Comparison of ENCODE assay signal across 8 cellular contexts in genomic region chr20:31573555-31574295, GRCh38. TPM values are rescaled to one million over a fixed set of nuclear protein-coding genes. Genes with fewer than 3 reads are reported as not detected.
DNase-seq lines count a peak whose midpoint lies in the region; ATAC-seq and TF ChIP-seq lines count a peak whose summit lies in the region.

No MANE protein-coding gene starts in this region.

- H3K4me1 ChIP-seq in CD4-positive, alpha-beta memory T cell (ENCODE audit: insufficient read depth, low read length), result peaks cover 14% of the 10 kb centered on the region
- peaks cover 30% of the 10 kb centered on the region for H3K4me1 ChIP-seq in body of pancreas

- peak overlapping the region; percentile 71 for H3K27ac ChIP-seq in CD4-positive, alpha-beta memory T cell (ENCODE audit: low read depth, low read length)
- peak overlapping the region; percentile 92 to 96 (median 94) for H3K27ac ChIP-seq in body of pancreas

- H3K27me3 ChIP-seq in CD4-positive, alpha-beta memory T cell (ENCODE audit: insufficient read depth, low read length), result no peaks in the 10 kb centered on the region
- no peaks in the 10 kb centered on the region for H3K27me3 ChIP-seq in body of pancreas

- H3K27me3 Mint-ChIP-seq in CD4-positive, alpha-beta memory T cell, result no peaks in the 10 kb centered on the region
- no peaks in the 10 kb centered on the region for H3K27me3 Mint-ChIP-seq in mesothelial cell of epicardium (ENCODE audit: low read depth)

- TF ChIP-seq POLR2A in body of pancreas (IDR thresholded peaks at IDR 0.05), result no peak

- peak overlapping the region; percentile 85 to 95 (median 87) for H3K27ac Mint-ChIP-seq in CD4-positive, alpha-beta memory T cell
- H3K27ac Mint-ChIP-seq in mesothelial cell of epicardium, result peak overlapping the region; percentile 99

- ATAC-seq in GM21526 (IDR thresholded peaks at IDR 0.05; ENCODE audit: low FRiP score, unreplicated experiment) (peak; percentile 1), body of pancreas (no peak), GM21447 (IDR thresholded peaks at IDR 0.05; ENCODE audit: unreplicated experiment) (no peak)

- intact Hi-C loops in CD4-positive, alpha-beta memory T cell (cut with micrococcal nuclease), result loop anchor here (1.0 kb wide), 5 partner anchors 11 to 150 kb away; partner anchors contain the start of gene HM13
- intact Hi-C loops in body of pancreas (cut with DNase I), result no loop called here

- CTCF ChIA-PET in CD4-positive, alpha-beta memory T cell (lab: Charles Lee; ENCODE audit: partially characterized antibody), result interaction anchor here (2.0 to 35.9 kb wide), 3 partner anchors 15 to 150 kb away, joined by 7 to 1094 read pairs (median 149); partner anchors contain the start of genes BCL2L1 and ID1

- H3K36me3 ChIP-seq in CD4-positive, alpha-beta memory T cell (ENCODE audit: insufficient read depth, low read length), result no peaks in the 10 kb centered on the region
- H3K36me3 ChIP-seq in body of pancreas (replicated peaks in 1 of 2; ENCODE audit: insufficient read depth in 1 of 2, low read depth in 2 of 2), result no peaks in the 10 kb centered on the region

- peak overlapping the region; percentile 61 to 71 for H3K4me3 ChIP-seq in CD4-positive, alpha-beta memory T cell (ENCODE audit: low read length in 2 of 2)
- peak overlapping the region in 1 of 2 donors; percentile 8 for H3K4me3 ChIP-seq in body of pancreas

- no peak for DNase-seq in CD4-positive, alpha-beta memory T cell
- DNase-seq in NCI-H2081 treated with DMSO at 0.1 percent for 48 hours (lab: John Stamatoyannopoulos, UW) (peak; percentile 49), body of pancreas (no peak), mesothelial cell of epicardium (ENCODE audit: low spot score in 2 of 2, unreplicated experiment in 2 of 2) (no peak), mesenteric fat pad (ENCODE audit: low spot score) (no peak)
- no peak for DNase-seq in stimulated activated CD4-positive, alpha-beta T cell treated with anti-CD3 and anti-CD28 coated beads, Interleukin-2, amount 100 ng/mL, for 48 hours

- 26% methylated on average over 19 of the region's 19 CpGs for WGBS in body of pancreas, 2 donors

- POLR2A ChIA-PET in CD4-positive, alpha-beta memory T cell (lab: Charles Lee; ENCODE audit: partially characterized antibody), result interaction anchor here (0.6 to 3.9 kb wide), 16 partner anchors 11 to 149 kb away, joined by 3 to 58 read pairs (median 7); partner anchors contain the start of genes BCL2L1, HM13 and ID1

- peak overlapping the region; percentile 87 to 95 (median 88) for H3K4me3 Mint-ChIP-seq in CD4-positive, alpha-beta memory T cell
- H3K4me3 Mint-ChIP-seq in mesothelial cell of epicardium, result peak overlapping the region; percentile 68

- H3K9me3 ChIP-seq in CD4-positive, alpha-beta memory T cell (ENCODE audit: control insufficient read depth in 1 of 2, low read length in 2 of 2), result no peaks in the 10 kb centered on the region
- H3K9me3 ChIP-seq in body of pancreas, result no peaks in the 10 kb centered on the region

- H3K9me3 Mint-ChIP-seq in CD4-positive, alpha-beta memory T cell, result peaks cover 0 to 3% (median 0%) of the 10 kb centered on the region in 8 donors
- no peaks in the 10 kb centered on the region for H3K9me3 Mint-ChIP-seq in mesothelial cell of epicardium

- H3K36me3 Mint-ChIP-seq in CD4-positive, alpha-beta memory T cell, result peaks cover 0 to 9% of the 10 kb centered on the region in 2 donors
- H3K36me3 Mint-ChIP-seq in mesothelial cell of epicardium, result peaks cover 2% of the 10 kb centered on the region

- peaks cover 14 to 29% (median 20%) of the 10 kb centered on the region in 4 donors for H3K4me1 Mint-ChIP-seq in CD4-positive, alpha-beta memory T cell
- peaks cover 53% of the 10 kb centered on the region for H3K4me1 Mint-ChIP-seq in mesothelial cell of epicardium

- TF ChIP-seq CTCF in body of pancreas (IDR thresholded peaks at IDR 0.05) (no peak), mesothelial cell of epicardium (IDR thresholded peaks at IDR 0.05; ENCODE audit: unreplicated experiment) (no peak)

RNA-seq across cellular contexts. Expression of gene ID1, which starts 31.4 kb away (rescaled TPM):
- total RNA-seq in CD4-positive, alpha-beta memory T cell, result under 1 TPM in 1 of 2 experiments, not detected in 1; 0.50 TPM
- polyA plus RNA-seq in CD4-positive, alpha-beta memory T cell, result 1 to 10 TPM in 1 of 2 donors, under 1 TPM in 1; 0.49 to 1.4 TPM
- total RNA-seq in body of pancreas (100 to 1,000 TPM; 169 to 245 TPM), mesothelial cell of epicardium (374 to 378 TPM (median 377 TPM) in 3 replicates), mesenteric fat pad (223 TPM)

RNA-seq across cellular contexts. Expression of gene HM13, which starts 59.5 kb away (rescaled TPM):
- total RNA-seq in CD4-positive, alpha-beta memory T cell, result 100 to 1,000 TPM; 133 to 156 TPM
- polyA plus RNA-seq in CD4-positive, alpha-beta memory T cell, result 100 to 1,000 TPM; 166 to 171 TPM
- total RNA-seq in body of pancreas (10 to 100 TPM; 73.2 to 79.4 TPM), mesothelial cell of epicardium (140 to 143 TPM (median 140 TPM) in 3 replicates), mesenteric fat pad (186 TPM)

Comparison
In these comparisons a context has a peak if more than half of its experiments do, and no peak if none do; other contexts are left out.
1. RNA of gene ID1, which starts 31.4 kb away (total RNA-seq): 374 to 378 TPM in mesothelial cell of epicardium, 169 to 245 TPM in body of pancreas and 223 TPM in mesenteric fat pad (single experiment); 0.50 TPM in CD4-positive, alpha-beta memory T cell; every median in the first group is over 100 times any median in the second.